8 cellular contexts compared by ENCODE assay signal in the genomic region with DNA sequence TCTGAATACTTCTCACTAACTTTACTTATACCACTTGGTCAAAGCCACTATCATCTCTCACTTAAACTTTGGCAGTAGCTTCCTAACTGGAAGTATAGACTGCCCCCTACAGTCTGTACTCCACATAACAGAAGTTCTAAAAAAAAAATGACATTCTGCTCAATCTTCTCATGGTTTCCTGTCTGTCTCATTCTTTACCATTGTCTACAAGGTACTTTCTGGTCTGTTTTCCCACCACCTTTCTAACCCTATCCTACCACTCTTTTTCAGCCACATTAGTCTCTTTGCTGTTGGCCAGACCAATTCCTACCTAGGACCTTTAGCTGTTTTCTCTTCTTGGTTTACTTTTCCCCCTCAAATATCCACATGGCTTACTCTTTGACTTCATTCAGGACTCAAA. TPM values are rescaled to one million over a fixed set of nuclear protein-coding genes. Genes with fewer than 3 reads are reported as not detected.
DNase-seq lines count a peak whose midpoint lies in the region; ATAC-seq and TF ChIP-seq lines count a peak whose summit lies in the region.

No MANE protein-coding gene starts in this region.

- intact Hi-C loops in CD4-positive, alpha-beta memory T cell (cut with micrococcal nuclease) = loop anchor here (1.0 to 5.0 kb wide), 4 partner anchors 15 to 447 kb away; a partner anchor contains a TSS

- no peaks in the 10 kb centered on the region for H3K9me3 Mint-ChIP-seq in CD4-positive, alpha-beta memory T cell
- no peaks in the 10 kb centered on the region for H3K9me3 Mint-ChIP-seq in effector memory CD8-positive, alpha-beta T cell
- H3K9me3 Mint-ChIP-seq in naive B cell = no peaks in the 10 kb centered on the region

- TF ChIP-seq CTCF in Peyer's patch (IDR thresholded peaks at IDR 0.05) = peak; percentile 22 to 84 (median 68)

- H3K36me3 Mint-ChIP-seq in CD4-positive, alpha-beta memory T cell = peaks cover 22 to 46% of the 10 kb centered on the region in 2 donors
- peaks cover 38% of the 10 kb centered on the region for H3K36me3 Mint-ChIP-seq in effector memory CD8-positive, alpha-beta T cell (ENCODE audit: insufficient read depth)
- H3K36me3 Mint-ChIP-seq in naive B cell = peaks cover 4 to 21% of the 10 kb centered on the region in 2 donors

- no peak overlapping the region for H3K4me3 Mint-ChIP-seq in CD4-positive, alpha-beta memory T cell
- H3K4me3 Mint-ChIP-seq in effector memory CD8-positive, alpha-beta T cell = no peak overlapping the region
- H3K4me3 Mint-ChIP-seq in naive B cell = no peak overlapping the region

- no peaks in the 10 kb centered on the region for H3K27me3 Mint-ChIP-seq in CD4-positive, alpha-beta memory T cell
- H3K27me3 Mint-ChIP-seq in effector memory CD8-positive, alpha-beta T cell = no peaks in the 10 kb centered on the region
- H3K27me3 Mint-ChIP-seq in naive B cell = no peaks in the 10 kb centered on the region

- CTCF ChIA-PET in CD4-positive, alpha-beta memory T cell (lab: Charles Lee; ENCODE audit: partially characterized antibody) = interaction anchor here (0.8 to 8.4 kb wide), 9 partner anchors 9 to 97 kb away, joined by 3 to 208 read pairs (median 5); no protein-coding TSS in a partner anchor

- ATAC-seq in GM18511 (IDR thresholded peaks at IDR 0.05; ENCODE audit: unreplicated experiment) (peak; percentile 78), HG03354 (IDR thresholded peaks at IDR 0.05; ENCODE audit: poor library complexity, severe bottlenecking, unreplicated experiment) (peak; percentile 84), naive B cell (ENCODE audit: low read depth in 2 of 2) (peak; percentile 50 to 56), GM18505 (IDR thresholded peaks at IDR 0.05; ENCODE audit: unreplicated experiment) (no peak)
- peak; percentile 93 for ATAC-seq in effector memory CD8-positive, alpha-beta T cell (replicated peaks)

- H3K4me1 ChIP-seq in CD4-positive, alpha-beta memory T cell (ENCODE audit: insufficient read depth, low read length) = peaks cover 23% of the 10 kb centered on the region
- H3K4me1 ChIP-seq in Peyer's patch = no peaks in the 10 kb centered on the region

- H3K36me3 ChIP-seq in CD4-positive, alpha-beta memory T cell (ENCODE audit: insufficient read depth, low read length) = peaks cover 34% of the 10 kb centered on the region
- peaks cover 0 to 44% (median 0%) of the 10 kb centered on the region in 3 donors for H3K36me3 ChIP-seq in Peyer's patch

- H3K27me3 ChIP-seq in CD4-positive, alpha-beta memory T cell (ENCODE audit: insufficient read depth, low read length) = no peaks in the 10 kb centered on the region
- no peaks in the 10 kb centered on the region for H3K27me3 ChIP-seq in Peyer's patch

- no peak overlapping the region for H3K4me3 ChIP-seq in CD4-positive, alpha-beta memory T cell (ENCODE audit: low read length in 2 of 2)
- H3K4me3 ChIP-seq in Peyer's patch = no peak overlapping the region

- no peak for TF ChIP-seq POLR2A in Peyer's patch (IDR thresholded peaks at IDR 0.05)
- no peak for TF ChIP-seq POLR2A in GM18505 (IDR thresholded peaks at IDR 0.05; ENCODE audit: borderline replicate concordance, extremely low read depth, insufficient read depth, insufficient read length)

- peak overlapping the region; percentile 57 to 92 (median 86) for H3K27ac Mint-ChIP-seq in CD4-positive, alpha-beta memory T cell
- H3K27ac Mint-ChIP-seq in effector memory CD8-positive, alpha-beta T cell = peak overlapping the region in 1 of 2 donors; percentile 23
- peak overlapping the region; percentile 14 to 85 (median 62) for H3K27ac Mint-ChIP-seq in naive B cell

- no peaks in the 10 kb centered on the region for H3K9me3 ChIP-seq in CD4-positive, alpha-beta memory T cell (ENCODE audit: control insufficient read depth in 1 of 2, low read length in 2 of 2)
- H3K9me3 ChIP-seq in Peyer's patch = no peaks in the 10 kb centered on the region

- peaks cover 22 to 43% (median 34%) of the 10 kb centered on the region in 4 donors for H3K4me1 Mint-ChIP-seq in CD4-positive, alpha-beta memory T cell
- H3K4me1 Mint-ChIP-seq in effector memory CD8-positive, alpha-beta T cell (ENCODE audit: low read depth in 2 of 2) = peaks cover 25 to 46% of the 10 kb centered on the region in 2 donors
- peaks cover 34 to 39% (median 37%) of the 10 kb centered on the region in 3 donors for H3K4me1 Mint-ChIP-seq in naive B cell

- peak overlapping the region; percentile 36 for H3K27ac ChIP-seq in CD4-positive, alpha-beta memory T cell (ENCODE audit: low read depth, low read length)
- H3K27ac ChIP-seq in Peyer's patch = no peak overlapping the region

- POLR2A ChIA-PET in CD4-positive, alpha-beta memory T cell (lab: Charles Lee; ENCODE audit: partially characterized antibody) = interaction anchor here (1.0 to 1.7 kb wide), 5 partner anchors 10 to 100 kb away, joined by 6 to 12 read pairs (median 9); a partner anchor contains a TSS

- peak in 4 of 5 donors; percentile 65 to 68 (median 67) for DNase-seq in CD4-positive, alpha-beta memory T cell
- DNase-seq in Peyer's patch = no peak
- peak; percentile 19 to 34 (median 23) for DNase-seq in effector memory CD8-positive, alpha-beta T cell
- peak; percentile 34 for DNase-seq in naive B cell
- DNase-seq in cerebellum (ENCODE audit: low spot score) = no peak

RNA-seq across cellular contexts. Expression of a gene that starts 14.7 kb away (rescaled TPM):
- total RNA-seq in CD4-positive, alpha-beta memory T cell = 100 to 1,000 TPM; 109 to 120 TPM
- polyA plus RNA-seq in CD4-positive, alpha-beta memory T cell = 10 to 100 TPM; 55.7 to 61.3 TPM
- total RNA-seq in Peyer's patch (10 to 100 TPM; 25.0 to 41.6 (median 41.3) TPM), cerebellum (138 TPM)
- polyA plus RNA-seq in naive B cell (ENCODE audit: low read depth in 6 of 6) = 10 to 100 TPM; 51.3 to 74.9 (median 61.1) TPM

Comparison
In these comparisons a context has a peak if more than half of its experiments do, and no peak if none do; other contexts are left out.
1. DNase-seq: peak in CD4-positive, alpha-beta memory T cell (4 of 5), effector memory CD8-positive, alpha-beta T cell (3 of 3) and naive B cell (single experiment); none in Peyer's patch (0 of 3) and cerebellum (single experiment).